ENCODE assay signal across 27 cellular contexts in the genomic region with DNA sequence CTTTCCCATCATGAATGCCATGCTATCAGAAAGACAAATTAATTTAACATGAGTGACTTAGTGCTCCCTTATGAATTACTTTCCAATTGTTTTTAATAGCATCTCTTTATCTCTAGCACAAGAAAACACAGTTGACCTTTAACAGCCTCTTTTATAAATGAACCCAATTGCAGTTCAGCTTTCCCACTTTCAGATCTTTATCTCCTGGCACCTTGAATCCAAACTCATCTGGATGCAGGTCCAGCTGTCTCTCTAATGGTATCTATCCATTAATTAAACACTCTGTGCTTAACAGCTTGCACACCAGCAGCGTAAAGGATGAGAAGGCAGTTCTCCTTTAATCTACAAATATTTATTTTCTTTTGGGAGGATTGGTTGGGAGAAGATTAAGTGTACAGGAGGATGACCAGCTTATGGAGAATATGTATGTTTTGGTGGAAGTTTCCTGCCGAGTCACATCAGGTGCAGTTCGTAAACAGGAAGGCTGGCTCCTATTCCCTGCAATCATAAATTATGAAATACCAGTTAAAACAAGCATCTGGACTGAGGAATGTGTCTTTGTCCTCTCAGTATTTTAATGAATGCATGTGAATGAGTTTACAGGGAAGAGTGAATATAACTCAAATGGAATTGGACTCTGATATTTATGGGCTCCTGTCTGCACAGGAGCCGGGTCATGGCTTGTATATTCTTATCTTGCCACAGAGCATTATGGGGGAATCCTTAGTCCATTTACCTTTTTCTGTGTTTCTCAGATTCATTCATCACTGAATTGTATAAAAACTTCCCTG.
A peak's percentile ranks its signal among the peaks of the same experiment; 100 is the strongest.
DNase-seq lines count a peak whose midpoint lies in the region; ATAC-seq and TF ChIP-seq lines count a peak whose summit lies in the region.
"Had no signal": no experiment of that assay in that cellular context is flagged by ENCODE, and none has a peak within 500 bp of the region (broad histone marks: within the 10 kb centered on the region; RNA-seq: fewer than 3 reads in every experiment).

No MANE protein-coding gene starts in this region.

- no peak overlapping the region for H2BK5ac ChIP-seq in mesendoderm (ENCODE audit: low read length)

- DNase-seq in A172 (ENCODE audit: low spot score) (peak; percentile 46), H4 (ENCODE audit: low spot score) (peak; percentile 44), NCI-H748 (lab: John Stamatoyannopoulos, UW; ENCODE audit: unreplicated experiment) (peak; percentile 65), choroid plexus epithelial cell (ENCODE audit: low read depth) (peak; percentile 16), mesendoderm (no peak)
- DNase-seq in activated T-cell treated with anti-CD3 and anti-CD28 coated beads, Interleukin-2, amount 50 U/mL, for 72 hours: no peak
- DNase-seq in activated CD4-positive, alpha-beta T cell treated with anti-CD3 and anti-CD28 coated beads for 4 hours: no peak
- no peak for DNase-seq in activated T-helper 1 cell treated with anti-CD3 and anti-CD28 coated beads, Interleukin-12 subunit alpha, Interleukin-12 subunit beta, Interleukin-2, Interleukin-4 antibody, amounts not matched to agents 30 ng/mL and 10 ng/mL and 1 ng/mL, durations not matched to agents 14 hours and 24 hours and 36 hours (ENCODE audit: low spot score)
- DNase-seq: activated CD8-positive, alpha-beta T cell treated with anti-CD3 and anti-CD28 coated beads for 36 hours; activated naive CD4-positive, alpha-beta T cell treated with anti-CD3 and anti-CD28 coated beads, Interleukin-2, amount 50 U/mL, for 16 hours; brain microvascular endothelial cell; cerebellar nuclear complex; dorsolateral prefrontal cortex; hippocampal formation; Kasumi-1; NCI-H1436; NCI-H526 treated with DMSO at 0.1 percent for 48 hours; retina; RPMI8226; stimulated activated naive B cell treated with anti-CD40 and anti-IgM and Interleukin-4, amounts not matched to agents 10 μg/mL and 1 μg/mL and 100 μg/mL, for 72 hours; substantia nigra had no signal

- H3K27ac Mint-ChIP-seq in activated T-cell treated with anti-CD3 and anti-CD28 coated beads, Interleukin-2, amount 50 U/mL, for 72 hours: no peak overlapping the region
- H3K27ac Mint-ChIP-seq in activated T-helper 1 cell treated with anti-CD3 and anti-CD28 coated beads, Interleukin-12 subunit alpha, Interleukin-12 subunit beta, Interleukin-2, Interleukin-4 antibody, amounts not matched to agents 30 ng/mL and 10 ng/mL and 1 ng/mL, durations not matched to agents 14 hours and 24 hours and 36 hours: no peak overlapping the region
- H3K27ac Mint-ChIP-seq: activated CD8-positive, alpha-beta T cell treated with anti-CD3 and anti-CD28 coated beads for 36 hours; activated T-helper 2 cell treated with anti-CD3 and anti-CD28 coated beads, Interferon-gamma antibody, Interleukin-2, Interleukin-4, amounts not matched to agents 10 μg/mL and 5 μg/mL and 100 μg/mL, durations not matched to agents 14 hours and 24 hours and 36 hours; stimulated activated naive B cell treated with anti-CD40 and anti-IgM and Interleukin-4, amounts not matched to agents 10 μg/mL and 1 μg/mL and 100 μg/mL, for 72 hours; T-helper 2 cell treated with Interferon-gamma antibody and Interleukin-4, amounts not matched to agents 5 μg/mL and 100 μg/mL, for 36 hours; type B pancreatic cell had no signal

- intact Hi-C loops in activated T-helper 1 cell treated with anti-CD3 and anti-CD28 coated beads, Interleukin-12 subunit alpha, Interleukin-12 subunit beta, Interleukin-2, Interleukin-4 antibody, amounts not matched to agents 30 ng/mL and 10 ng/mL and 1 ng/mL, durations not matched to agents 14 hours and 24 hours and 36 hours (cut with micrococcal nuclease): no loop called here

- H3K4ac ChIP-seq in mesendoderm (ENCODE audit: low read depth, low read length): no peak overlapping the region

- no peaks in the 10 kb centered on the region for H3K36me3 Mint-ChIP-seq in activated T-cell treated with anti-CD3 and anti-CD28 coated beads, Interleukin-2, amount 50 U/mL, for 72 hours (ENCODE audit: insufficient read depth in 2 of 2)
- no peaks in the 10 kb centered on the region for H3K36me3 Mint-ChIP-seq in activated T-helper 1 cell treated with anti-CD3 and anti-CD28 coated beads, Interleukin-12 subunit alpha, Interleukin-12 subunit beta, Interleukin-2, Interleukin-4 antibody, amounts not matched to agents 30 ng/mL and 10 ng/mL and 1 ng/mL, durations not matched to agents 14 hours and 24 hours and 36 hours (ENCODE audit: low read depth)
- H3K36me3 Mint-ChIP-seq: stimulated activated naive B cell treated with anti-CD40 and anti-IgM and Interleukin-4, amounts not matched to agents 10 μg/mL and 1 μg/mL and 100 μg/mL, for 72 hours; type B pancreatic cell had no signal

- H3K9me3 Mint-ChIP-seq in activated T-cell treated with anti-CD3 and anti-CD28 coated beads, Interleukin-2, amount 50 U/mL, for 72 hours: no peaks in the 10 kb centered on the region
- no peaks in the 10 kb centered on the region for H3K9me3 Mint-ChIP-seq in activated T-helper 1 cell treated with anti-CD3 and anti-CD28 coated beads, Interleukin-12 subunit alpha, Interleukin-12 subunit beta, Interleukin-2, Interleukin-4 antibody, amounts not matched to agents 30 ng/mL and 10 ng/mL and 1 ng/mL, durations not matched to agents 14 hours and 24 hours and 36 hours
- H3K9me3 Mint-ChIP-seq: activated CD8-positive, alpha-beta T cell treated with anti-CD3 and anti-CD28 coated beads for 36 hours; activated T-helper 2 cell treated with anti-CD3 and anti-CD28 coated beads, Interferon-gamma antibody, Interleukin-2, Interleukin-4, amounts not matched to agents 10 μg/mL and 5 μg/mL and 100 μg/mL, durations not matched to agents 14 hours and 24 hours and 36 hours; stimulated activated naive B cell treated with anti-CD40 and anti-IgM and Interleukin-4, amounts not matched to agents 10 μg/mL and 1 μg/mL and 100 μg/mL, for 72 hours; T-helper 2 cell treated with Interferon-gamma antibody and Interleukin-4, amounts not matched to agents 5 μg/mL and 100 μg/mL, for 36 hours; type B pancreatic cell had no signal

- H3K27me3 Mint-ChIP-seq in activated T-cell treated with anti-CD3 and anti-CD28 coated beads, Interleukin-2, amount 50 U/mL, for 72 hours (ENCODE audit: low read depth): no peaks in the 10 kb centered on the region
- peaks cover 3% of the 10 kb centered on the region for H3K27me3 Mint-ChIP-seq in activated T-helper 1 cell treated with anti-CD3 and anti-CD28 coated beads, Interleukin-12 subunit alpha, Interleukin-12 subunit beta, Interleukin-2, Interleukin-4 antibody, amounts not matched to agents 30 ng/mL and 10 ng/mL and 1 ng/mL, durations not matched to agents 14 hours and 24 hours and 36 hours (ENCODE audit: insufficient read depth)
- H3K27me3 Mint-ChIP-seq: stimulated activated naive B cell treated with anti-CD40 and anti-IgM and Interleukin-4, amounts not matched to agents 10 μg/mL and 1 μg/mL and 100 μg/mL, for 72 hours; type B pancreatic cell had no signal

- no peak overlapping the region for H3K9ac ChIP-seq in mesendoderm (ENCODE audit: low read length)
- H3K9ac ChIP-seq: BLaER1 had no signal

- no peak overlapping the region for H3K27ac ChIP-seq in mesendoderm (ENCODE audit: low read depth, low read length)
- H3K27ac ChIP-seq: BLaER1, brain microvascular endothelial cell, dorsolateral prefrontal cortex, skin epidermis had no signal

- H3K36me3 ChIP-seq in mesendoderm (ENCODE audit: control insufficient read depth, insufficient read depth, low read length): no peaks in the 10 kb centered on the region
- H3K36me3 ChIP-seq: BLaER1, brain microvascular endothelial cell had no signal

- H2AK5ac ChIP-seq in mesendoderm (ENCODE audit: low read length): no peak overlapping the region

- no CpG with 5 or more reads among the region's 4 CpGs for WGBS in mesendoderm (ENCODE audit: extremely low coverage, insufficient coverage, low lambda C conversion rate)

- no peak for ATAC-seq in activated T-cell treated with anti-CD3 and anti-CD28 coated beads, Interleukin-2, amount 50 U/mL, for 72 hours (replicated peaks in 1 of 2)
- ATAC-seq: activated CD8-positive, alpha-beta T cell treated with anti-CD3 and anti-CD28 coated beads for 36 hours; HCT116; stimulated activated naive B cell treated with anti-CD40 and anti-IgM and Interleukin-4, amounts not matched to agents 10 μg/mL and 1 μg/mL and 100 μg/mL, for 72 hours had no signal

- H3K4me1 ChIP-seq in mesendoderm (ENCODE audit: control insufficient read depth, low read depth, low read length): no peaks in the 10 kb centered on the region
- H3K4me1 ChIP-seq: BLaER1 had no signal

- H3K4me3 ChIP-seq in choroid plexus epithelial cell (ENCODE audit: low read depth, low read length) (no peak overlapping the region), mesendoderm (ENCODE audit: low read length) (no peak overlapping the region)
- H3K4me3 ChIP-seq: BLaER1, dorsolateral prefrontal cortex, skin epidermis had no signal

- no peaks in the 10 kb centered on the region for H3K79me1 ChIP-seq in mesendoderm (ENCODE audit: low read length)

- TF ChIP-seq CTCF in choroid plexus epithelial cell (conservative IDR thresholded peaks at IDR 0.05; ENCODE audit: low read depth, low read length): no peak

- no peaks in the 10 kb centered on the region for H3K79me2 ChIP-seq in mesendoderm (ENCODE audit: control insufficient read depth, insufficient read depth, low read length)

- H2BK15ac ChIP-seq in mesendoderm (replicated peaks; ENCODE audit: low read depth): no peak overlapping the region

- no peak overlapping the region for H4K5ac ChIP-seq in mesendoderm (ENCODE audit: low read length)

- H3K23ac ChIP-seq in mesendoderm (ENCODE audit: low read length): no peak overlapping the region

- no peak overlapping the region for H2BK120ac ChIP-seq in mesendoderm (ENCODE audit: low read depth, low read length)

- H3K27me3 ChIP-seq in mesendoderm (ENCODE audit: insufficient read depth, low read length, poor library complexity): no peaks in the 10 kb centered on the region
- H3K27me3 ChIP-seq: BLaER1, brain microvascular endothelial cell, dorsolateral prefrontal cortex had no signal

- no peak overlapping the region for H3K18ac ChIP-seq in mesendoderm (ENCODE audit: low read length)

- H3K56ac ChIP-seq in mesendoderm (ENCODE audit: low read length): no peak overlapping the region

- no peak overlapping the region for H4K8ac ChIP-seq in mesendoderm (ENCODE audit: low read depth, low read length)

- H3K4me3 Mint-ChIP-seq in activated T-cell treated with anti-CD3 and anti-CD28 coated beads, Interleukin-2, amount 50 U/mL, for 72 hours: no peak overlapping the region
- no peak overlapping the region for H3K4me3 Mint-ChIP-seq in activated T-helper 1 cell treated with anti-CD3 and anti-CD28 coated beads, Interleukin-12 subunit alpha, Interleukin-12 subunit beta, Interleukin-2, Interleukin-4 antibody, amounts not matched to agents 30 ng/mL and 10 ng/mL and 1 ng/mL, durations not matched to agents 14 hours and 24 hours and 36 hours
- H3K4me3 Mint-ChIP-seq: activated CD8-positive, alpha-beta T cell treated with anti-CD3 and anti-CD28 coated beads for 36 hours; stimulated activated naive B cell treated with anti-CD40 and anti-IgM and Interleukin-4, amounts not matched to agents 10 μg/mL and 1 μg/mL and 100 μg/mL, for 72 hours; T-helper 2 cell treated with Interferon-gamma antibody and Interleukin-4, amounts not matched to agents 5 μg/mL and 100 μg/mL, for 36 hours; type B pancreatic cell had no signal

- H3K4me2 ChIP-seq in mesendoderm (ENCODE audit: low read length): no peak overlapping the region
- H3K4me2 ChIP-seq: BLaER1 had no signal

- peaks cover 7% of the 10 kb centered on the region for H3K4me1 Mint-ChIP-seq in activated T-cell treated with anti-CD3 and anti-CD28 coated beads, Interleukin-2, amount 50 U/mL, for 72 hours (ENCODE audit: low read depth)
- H3K4me1 Mint-ChIP-seq in activated T-helper 1 cell treated with anti-CD3 and anti-CD28 coated beads, Interleukin-12 subunit alpha, Interleukin-12 subunit beta, Interleukin-2, Interleukin-4 antibody, amounts not matched to agents 30 ng/mL and 10 ng/mL and 1 ng/mL, durations not matched to agents 14 hours and 24 hours and 36 hours (ENCODE audit: low read depth): peaks cover 9% of the 10 kb centered on the region

Comparison
In these comparisons a context has a peak if more than half of its experiments do, and no peak if none do; other contexts are left out.
1. DNase-seq: peak in A172 (single experiment), H4 (single experiment), NCI-H748 (single experiment) and choroid plexus epithelial cell (single experiment); none in activated T-cell treated with anti-CD3 and anti-CD28 coated beads, Interleukin-2, amount 50 U/mL, for 72 hours (0 of 2), mesendoderm (single experiment), activated CD4-positive, alpha-beta T cell treated with anti-CD3 and anti-CD28 coated beads for 4 hours (0 of 2) and activated T-helper 1 cell treated with anti-CD3 and anti-CD28 coated beads, Interleukin-12 subunit alpha, Interleukin-12 subunit beta, Interleukin-2, Interleukin-4 antibody, amounts not matched to agents 30 ng/mL and 10 ng/mL and 1 ng/mL, durations not matched to agents 14 hours and 24 hours and 36 hours (single experiment).